9 cellular contexts compared by ENCODE assay signal in genomic region chr1:169142129-169142528, GRCh38.
"Had no signal": no experiment of that assay in that cellular context is flagged by ENCODE, and none has a peak within 500 bp of the region (broad histone marks: within the 10 kb centered on the region; RNA-seq: fewer than 3 reads in every experiment).

No MANE protein-coding gene starts in this region.

- H3K4me1 ChIP-seq: HAP-1 had no signal

- H3K9ac ChIP-seq: GM23248 had no signal

- ATAC-seq: HCT116 had no signal

- H3K9me3 ChIP-seq: HAP-1 had no signal

- H2AFZ ChIP-seq: GM23248 had no signal

- H3K4me3 ChIP-seq: GM23248, HAP-1 had no signal

- DNase-seq: GM23248, GOT3, H7, HFFc6, IMR-90, KBM-7 had no signal

- H3K27ac ChIP-seq: GM23248, HL-60 had no signal

- H3K36me3 ChIP-seq: HAP-1 had no signal
